11 cellular contexts compared by ENCODE assay signal in genomic region chr2:168002021-168002553, GRCh38.
DNase-seq lines count a peak whose midpoint lies in the region; ATAC-seq and TF ChIP-seq lines count a peak whose summit lies in the region.
"Had no signal": no experiment of that assay in that cellular context is flagged by ENCODE, and none has a peak within 500 bp of the region (broad histone marks: within the 10 kb centered on the region; RNA-seq: fewer than 3 reads in every experiment).

No MANE protein-coding gene starts in this region.

- ATAC-seq in GM21786 (IDR thresholded peaks at IDR 0.05; ENCODE audit: unreplicated experiment), result peak; percentile 72

- H3K79me2 ChIP-seq in OCI-LY3 (ENCODE audit: low read length), result no peaks in the 10 kb centered on the region

- H3K4me1 ChIP-seq in OCI-LY3 (ENCODE audit: low read length) (peaks cover 33% of the 10 kb centered on the region), tibial artery (no peaks in the 10 kb centered on the region)

- H3K27ac ChIP-seq in OCI-LY3 (ENCODE audit: low read length) (peak overlapping the region; percentile 91), tibial artery (no peak overlapping the region)
- H3K27ac ChIP-seq: cardiac muscle cell had no signal

- intact Hi-C loops in head of caudate nucleus (cut with DNase I) (no loop called here), tibial artery (cut with DNase I; ENCODE audit: low total_unique reads) (no loop called here)

- peak overlapping the region; percentile 55 for H3K9ac ChIP-seq in OCI-LY3 (ENCODE audit: low read length)

- peak overlapping the region; percentile 57 for H2AFZ ChIP-seq in OCI-LY3 (ENCODE audit: low read depth, low read length)

- TF ChIP-seq CTCF in OCI-LY3 (IDR thresholded peaks at IDR 0.05; ENCODE audit: low read depth, low read length), result no peak
- TF ChIP-seq CTCF in fibroblast of the aortic adventitia (IDR thresholded peaks at IDR 0.05; ENCODE audit: insufficient read depth, low read length), result no peak
- no peak for TF ChIP-seq CTCF in tibial artery (IDR thresholded peaks at IDR 0.05)

- DNase-seq in D341Med (ENCODE audit: low spot score) (peak; percentile 30), fibroblast of the aortic adventitia (ENCODE audit: low read depth) (peak; percentile 27), DMS79 (lab: John Stamatoyannopoulos, UW) (no peak), head of caudate nucleus (no peak), tibial artery (no peak), SHP77 treated with DMSO at 0.1 percent for 48 hours (lab: John Stamatoyannopoulos, UW) (no peak)
- DNase-seq: NCI-H774, occipital lobe had no signal

- H3K36me3 ChIP-seq in OCI-LY3 (replicated peaks; ENCODE audit: low read depth, low read length), result peaks cover 6% of the 10 kb centered on the region
- H3K36me3 ChIP-seq in tibial artery, result no peaks in the 10 kb centered on the region
- H3K36me3 ChIP-seq: cardiac muscle cell had no signal

- H4K20me1 ChIP-seq in OCI-LY3 (ENCODE audit: insufficient read depth, low read length), result no peaks in the 10 kb centered on the region

- H3K4me2 ChIP-seq in OCI-LY3 (ENCODE audit: low read length), result peak overlapping the region; percentile 66

- no peaks in the 10 kb centered on the region for H3K9me3 ChIP-seq in OCI-LY3 (ENCODE audit: insufficient read depth, low read length)
- no peaks in the 10 kb centered on the region for H3K9me3 ChIP-seq in tibial artery

- peak overlapping the region; percentile 43 for H3K4me3 ChIP-seq in OCI-LY3 (ENCODE audit: low read length)
- H3K4me3 ChIP-seq in fibroblast of the aortic adventitia (ENCODE audit: low read depth, low read length), result no peak overlapping the region
- no peak overlapping the region for H3K4me3 ChIP-seq in tibial artery
- H3K4me3 ChIP-seq: cardiac muscle cell had no signal

- H3K27me3 ChIP-seq in OCI-LY3 (ENCODE audit: low read depth, low read length), result no peaks in the 10 kb centered on the region
- no peaks in the 10 kb centered on the region for H3K27me3 ChIP-seq in tibial artery
- H3K27me3 ChIP-seq: cardiac muscle cell had no signal

Comparison
In these comparisons a context has a peak if more than half of its experiments do, and no peak if none do; other contexts are left out.
1. DNase-seq: peak in D341Med (single experiment) and fibroblast of the aortic adventitia (single experiment); none in DMS79 (single experiment), head of caudate nucleus (0 of 42), tibial artery (0 of 2) and SHP77 treated with DMSO at 0.1 percent for 48 hours (single experiment).